Comparison of ENCODE assay signal across 8 cellular contexts in genomic region chr19:11197291-11198174, GRCh38. TPM values are rescaled to one million over a fixed set of nuclear protein-coding genes. Genes with fewer than 3 reads are reported as not detected.
DNase-seq lines count a peak whose midpoint lies in the region; ATAC-seq lines count a peak whose summit lies in the region.

TSS of gene KANK2 (minus strand) at chr19:11197545. CDS start at chr19:11194511, 3,034 bp downstream.

- H3K27ac Mint-ChIP-seq in activated naive CD4-positive, alpha-beta T cell treated with anti-CD3 and anti-CD28 coated beads, Interleukin-2, amount 50 U/mL, for 72 hours: no peak within 1 kb of the TSS

- peaks cover 24% of the 10 kb centered on the region; the same call in 1 of the 2 replicates for H3K36me3 ChIP-seq in SK-N-MC (ENCODE audit: insufficient read depth, low read length)

- H3K9me3 ChIP-seq in SK-N-MC (ENCODE audit: low read depth, low read length): no peaks in the 10 kb centered on the region

- H3K4me3 ChIP-seq in SK-N-MC: peak within 1 kb of the TSS; percentile 97

- ATAC-seq in GM21825 (IDR thresholded peaks at IDR 0.05; ENCODE audit: unreplicated experiment): peak; percentile 48
- peak; percentile 88 to 93 for ATAC-seq in activated naive CD4-positive, alpha-beta T cell treated with anti-CD3 and anti-CD28 coated beads, Interleukin-2, amount 50 U/mL, for 72 hours

- DNase-seq in DMS79 treated with DMSO at 0.1 percent for 48 hours (lab: John Stamatoyannopoulos, UW) (peak; percentile 79), LoVo (ENCODE audit: low spot score) (peak; percentile 85), SK-N-MC (ENCODE audit: low read depth, low spot score) (no peak), globus pallidus (ENCODE audit: low spot score) (peak; percentile 80), occipital lobe (lab: John Stamatoyannopoulos, UW) (peak; percentile 68), superior temporal gyrus (ENCODE audit: extremely low spot score) (peak; percentile 74)
- peak; percentile 75 to 85 for DNase-seq in activated naive CD4-positive, alpha-beta T cell treated with anti-CD3 and anti-CD28 coated beads, Interleukin-2, amount 50 U/mL, for 72 hours (ENCODE audit: low spot score in 2 of 2)

- no peaks in the 10 kb centered on the region for H3K9me3 Mint-ChIP-seq in activated naive CD4-positive, alpha-beta T cell treated with anti-CD3 and anti-CD28 coated beads, Interleukin-2, amount 50 U/mL, for 72 hours

- peak within 1 kb of the TSS; percentile 86 for H3K9ac ChIP-seq in SK-N-MC (ENCODE audit: insufficient read length)

- H3K36me3 Mint-ChIP-seq in activated naive CD4-positive, alpha-beta T cell treated with anti-CD3 and anti-CD28 coated beads, Interleukin-2, amount 50 U/mL, for 72 hours: no peaks in the 10 kb centered on the region

- peak within 1 kb of the TSS; percentile 57; the same call in 1 of the 2 replicates for H3K27ac ChIP-seq in SK-N-MC

RNA-seq across cellular contexts. Expression of gene KANK2, which starts in this region (rescaled TPM):
- 1 to 10 TPM; 1.6 to 5.5 TPM for total RNA-seq in activated naive CD4-positive, alpha-beta T cell treated with anti-CD3 and anti-CD28 coated beads, Interleukin-2, amount 50 U/mL, for 72 hours
- total RNA-seq in occipital lobe: 10.6 TPM
